In the genomic region with DNA sequence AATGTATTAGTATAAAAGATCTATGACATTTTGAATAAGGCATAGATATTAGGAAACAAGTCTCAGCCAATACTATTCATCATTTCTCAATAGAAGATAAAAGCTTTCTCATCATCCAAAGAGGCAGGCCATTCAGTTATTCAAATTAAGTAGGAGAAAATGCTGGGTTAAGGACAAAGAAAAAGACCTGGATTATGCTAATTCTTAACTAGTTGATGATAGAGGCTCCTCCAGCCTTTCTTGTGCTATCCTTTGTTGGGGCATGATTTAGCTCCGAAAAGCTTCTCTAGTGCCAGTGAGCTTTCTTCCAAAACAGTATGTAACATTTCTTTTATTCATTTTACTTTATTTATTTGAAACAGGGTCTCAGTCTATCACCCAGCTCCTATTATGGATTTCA, we compare ENCODE assay signal across 28 cellular contexts.
"Had no signal": no experiment of that assay in that cellular context is flagged by ENCODE, and none has a peak within 500 bp of the region (broad histone marks: within the 10 kb centered on the region; RNA-seq: fewer than 3 reads in every experiment).

No MANE protein-coding gene starts in this region.

- H3K4me1 ChIP-seq: parathyroid adenoma, psoas muscle, right lobe of liver, sigmoid colon, stomach, thyroid gland, tibial nerve, upper lobe of left lung had no signal

- H3K27me3 ChIP-seq: right lobe of liver, sigmoid colon, stomach, thyroid gland, tibial nerve, upper lobe of left lung had no signal

- H3K4me1 Mint-ChIP-seq: naive thymus-derived CD8-positive, alpha-beta T cell; nephron progenitor cell; stimulated activated effector memory CD8-positive, alpha-beta T cell treated with anti-CD3 and anti-CD28 coated beads, Interleukin-12 subunit alpha, Interleukin-12 subunit beta, amount 100 ng/mL, for 72 hours; stimulated activated naive B cell treated with anti-CD40 and anti-IgM and Interleukin-4, amounts not matched to agents 10 μg/mL and 1 μg/mL and 100 μg/mL, for 72 hours had no signal

- DNase-seq: naive thymus-derived CD8-positive, alpha-beta T cell; nephron progenitor cell; occipital lobe; ovary; posterior cingulate gyrus; psoas muscle; right cardiac atrium; right lobe of liver; sigmoid colon; small intestine; stimulated activated CD4-positive, alpha-beta T cell treated with anti-CD3 and anti-CD28 coated beads, Interleukin-15, amount 100 ng/mL, for 24 hours; stimulated activated CD4-positive, alpha-beta T cell treated with anti-CD3 and anti-CD28 coated beads, Interleukin-2, amount 100 ng/mL, for 24 hours; stimulated activated CD4-positive, alpha-beta T cell treated with anti-CD3 and anti-CD28 coated beads, Interleukin-2, amount 100 ng/mL, for 48 hours; stimulated activated CD4-positive, alpha-beta T cell treated with anti-CD3 and anti-CD28 coated beads, Interleukin-4, amount 100 ng/mL, for 24 hours; stimulated activated naive B cell treated with anti-CD40 and anti-IgM and Interleukin-4, amounts not matched to agents 10 μg/mL and 1 μg/mL and 100 μg/mL, for 72 hours; stimulated activated naive CD4-positive, alpha-beta T cell treated with Interleukin-2 at 50 U/mL for 16 hours; stomach; thyroid gland; trophoblast cell; upper lobe of left lung had no signal

- H3K9ac ChIP-seq: parathyroid adenoma had no signal

- H3K27me3 Mint-ChIP-seq: natural killer cell treated with Interleukin-12 subunit alpha and Interleukin-12 subunit beta and Interleukin-15 and Interleukin-18, amount 100 ng/mL, for 72 hours; stimulated activated naive B cell treated with anti-CD40 and anti-IgM and Interleukin-4, amounts not matched to agents 10 μg/mL and 1 μg/mL and 100 μg/mL, for 72 hours had no signal

- H3K4me3 Mint-ChIP-seq: naive thymus-derived CD8-positive, alpha-beta T cell; natural killer cell treated with Interleukin-12 subunit alpha and Interleukin-12 subunit beta and Interleukin-15 and Interleukin-18, amount 100 ng/mL, for 72 hours; nephron progenitor cell; neural crest cell; stimulated activated effector memory CD8-positive, alpha-beta T cell treated with anti-CD3 and anti-CD28 coated beads, Interleukin-12 subunit alpha, Interleukin-12 subunit beta, amount 100 ng/mL, for 72 hours; stimulated activated naive B cell treated with anti-CD40 and anti-IgM and Interleukin-4, amounts not matched to agents 10 μg/mL and 1 μg/mL and 100 μg/mL, for 72 hours; stimulated activated naive CD8-positive, alpha-beta T cell treated with anti-CD3 and anti-CD28 coated beads, Interleukin-15, Interleukin-2, amounts not matched to agents 100 ng/mL and 50 ng/mL, for 24 hours had no signal

- H3K9me3 Mint-ChIP-seq: nephron progenitor cell, neural crest cell had no signal

- H2AFZ ChIP-seq: parathyroid adenoma had no signal

- H3K27ac ChIP-seq: ovary, parathyroid adenoma, psoas muscle, right lobe of liver, sigmoid colon, stomach, thoracic aorta, thyroid gland, tibial nerve, upper lobe of left lung had no signal

- H3K27ac Mint-ChIP-seq: naive thymus-derived CD8-positive, alpha-beta T cell; natural killer cell treated with Interleukin-12 subunit alpha and Interleukin-12 subunit beta and Interleukin-15 and Interleukin-18, amount 100 ng/mL, for 72 hours; nephron progenitor cell; progenitor cell of endocrine pancreas; stimulated activated effector memory CD8-positive, alpha-beta T cell treated with anti-CD3 and anti-CD28 coated beads, Interleukin-12 subunit alpha, Interleukin-12 subunit beta, amount 100 ng/mL, for 72 hours; stimulated activated naive B cell treated with anti-CD40 and anti-IgM and Interleukin-4, amounts not matched to agents 10 μg/mL and 1 μg/mL and 100 μg/mL, for 72 hours; stimulated activated naive CD8-positive, alpha-beta T cell treated with anti-CD3 and anti-CD28 coated beads, Interleukin-15, Interleukin-2, amounts not matched to agents 100 ng/mL and 50 ng/mL, for 24 hours had no signal

- H3K79me2 ChIP-seq: parathyroid adenoma had no signal

- H3K36me3 ChIP-seq: ovary, right lobe of liver, sigmoid colon, stomach, thoracic aorta, thyroid gland, tibial nerve, upper lobe of left lung had no signal

- H3K36me3 Mint-ChIP-seq: naive thymus-derived CD8-positive, alpha-beta T cell; natural killer cell treated with Interleukin-12 subunit alpha and Interleukin-12 subunit beta and Interleukin-15 and Interleukin-18, amount 100 ng/mL, for 72 hours; stimulated activated effector memory CD8-positive, alpha-beta T cell treated with anti-CD3 and anti-CD28 coated beads, Interleukin-12 subunit alpha, Interleukin-12 subunit beta, amount 100 ng/mL, for 72 hours; stimulated activated naive B cell treated with anti-CD40 and anti-IgM and Interleukin-4, amounts not matched to agents 10 μg/mL and 1 μg/mL and 100 μg/mL, for 72 hours had no signal

- H3K4me3 ChIP-seq: ovary, psoas muscle, right lobe of liver, sigmoid colon, stomach, thoracic aorta, thyroid gland, tibial nerve, upper lobe of left lung had no signal

- H3K9me3 ChIP-seq: ovary, psoas muscle, right lobe of liver, sigmoid colon, stomach, thoracic aorta, thyroid gland, upper lobe of left lung had no signal
